In genomic region chr4:72432282-72432681, GRCh38 we compare ENCODE assay signal across 25 cellular contexts.
"Had no signal": no experiment of that assay in that cellular context is flagged by ENCODE, and none has a peak within 500 bp of the region (broad histone marks: within the 10 kb centered on the region; RNA-seq: fewer than 3 reads in every experiment).

No MANE protein-coding gene starts in this region.

- DNase-seq: activated CD4-positive, alpha-beta T cell treated with anti-CD3 and anti-CD28 coated beads for 36 hours; activated CD4-positive, alpha-beta T cell treated with anti-CD3 and anti-CD28 coated beads, Interleukin-2, amount 10 ng/mL, durations not matched to agents 7 days and 5 days; activated CD4-positive, alpha-beta T cell treated with anti-CD3 and anti-CD28 coated beads, Interleukin-2, amount 50 U/mL, for 48 hours; activated CD8-positive, alpha-beta T cell treated with anti-CD3 and anti-CD28 coated beads, Interleukin-2, amount 10 ng/mL, durations not matched to agents 7 days and 5 days; activated gamma-delta T cell; activated naive CD4-positive, alpha-beta T cell treated with Interleukin-2 at 50 U/mL for 16 hours; activated naive CD8-positive, alpha-beta T cell treated with anti-CD3 and anti-CD28 coated beads, Interleukin-2, amount 10 ng/mL, durations not matched to agents 7 days and 5 days; activated T-cell treated with anti-CD3 and anti-CD28 coated beads, Interleukin-2, amount 50 U/mL, for 24 hours; amygdala; body of pancreas; cerebellar nuclear complex; KG1; MM.1S; MV-4-11; NCI-H1092; NCI-H1436 treated with DMSO at 0.1 percent for 48 hours; NCI-H1694 treated with DMSO at 0.1 percent for 48 hours; NCI-H2029; NCI-H345; NCI-H524 treated with DMSO at 0.1 percent for 48 hours; PC-9; T1000 had no signal

- H3K36me3 ChIP-seq: breast epithelium had no signal

- H3K4me3 ChIP-seq: body of pancreas, breast epithelium, PC-9 had no signal

- H3K27me3 ChIP-seq: body of pancreas, breast epithelium had no signal

- FAIRE-seq: astrocyte, RCC 7860 had no signal
